In genomic region chr5:61289241-61289640, GRCh38 we compare ENCODE assay signal across 23 cellular contexts. TPM values are rescaled to one million over a fixed set of nuclear protein-coding genes. Genes with fewer than 3 reads are reported as not detected.
DNase-seq lines count a peak whose midpoint lies in the region; ATAC-seq and TF ChIP-seq lines count a peak whose summit lies in the region.
"Had no signal": no experiment of that assay in that cellular context is flagged by ENCODE, and none has a peak within 500 bp of the region (broad histone marks: within the 10 kb centered on the region; RNA-seq: fewer than 3 reads in every experiment).

No MANE protein-coding gene starts in this region.

- H3K27me3 Mint-ChIP-seq in stimulated activated memory B cell treated with anti-CD40 and anti-IgM and Interleukin-4, amounts not matched to agents 10 μg/mL and 1 μg/mL and 100 μg/mL, for 72 hours = no peaks in the 10 kb centered on the region
- H3K27me3 Mint-ChIP-seq: activated naive CD8-positive, alpha-beta T cell treated with anti-CD3 and anti-CD28 coated beads, Interleukin-2, amount 50 U/mL, for 24 hours had no signal

- H3K4me3 ChIP-seq in fibroblast of villous mesenchyme (ENCODE audit: low read depth, low read length) (no peak overlapping the region), upper lobe of right lung (no peak overlapping the region)
- H3K4me3 ChIP-seq: cardiac muscle cell, left ventricle myocardium inferior, prostate gland, transverse colon had no signal

- H3K9me3 Mint-ChIP-seq in stimulated activated memory B cell treated with anti-CD40 and anti-IgM and Interleukin-4, amounts not matched to agents 10 μg/mL and 1 μg/mL and 100 μg/mL, for 72 hours = no peaks in the 10 kb centered on the region
- H3K9me3 Mint-ChIP-seq: activated naive CD8-positive, alpha-beta T cell treated with anti-CD3 and anti-CD28 coated beads, Interleukin-2, amount 50 U/mL, for 24 hours; CD8-positive, alpha-beta T cell; stimulated activated naive B cell treated with anti-CD40 and anti-IgM and Interleukin-4, amounts not matched to agents 10 μg/mL and 1 μg/mL and 100 μg/mL, for 72 hours had no signal

- no peaks in the 10 kb centered on the region for H3K9me3 ChIP-seq in upper lobe of right lung
- H3K9me3 ChIP-seq: prostate gland had no signal

- ATAC-seq in stimulated activated memory B cell treated with anti-CD40 and anti-IgM and Interleukin-4, amounts not matched to agents 10 μg/mL and 1 μg/mL and 100 μg/mL, for 72 hours = peak; percentile 13
- ATAC-seq in upper lobe of right lung (no peak), HG03460 (IDR thresholded peaks at IDR 0.05; ENCODE audit: unreplicated experiment) (no peak)
- ATAC-seq: activated CD8-positive, alpha-beta T cell treated with anti-CD3 and anti-CD28 coated beads, Interleukin-2, amount 10 ng/mL, durations not matched to agents 7 days and 5 days; activated naive CD8-positive, alpha-beta T cell treated with anti-CD3 and anti-CD28 coated beads, Interleukin-2, amount 50 U/mL, for 24 hours; CD8-positive, alpha-beta T cell had no signal

- no peak overlapping the region for H3K27ac ChIP-seq in upper lobe of right lung
- H3K27ac ChIP-seq: cardiac muscle cell, left ventricle myocardium inferior, prostate gland, WERI-Rb-1 had no signal

- H3K4me3 Mint-ChIP-seq in stimulated activated memory B cell treated with anti-CD40 and anti-IgM and Interleukin-4, amounts not matched to agents 10 μg/mL and 1 μg/mL and 100 μg/mL, for 72 hours = no peak overlapping the region
- H3K4me3 Mint-ChIP-seq: activated CD8-positive, alpha-beta T cell treated with anti-CD3 and anti-CD28 coated beads, Interleukin-2, amount 10 ng/mL, durations not matched to agents 7 days and 5 days; activated naive CD8-positive, alpha-beta T cell treated with anti-CD3 and anti-CD28 coated beads, Interleukin-2, amount 50 U/mL, for 24 hours; CD8-positive, alpha-beta T cell; stimulated activated naive B cell treated with anti-CD40 and anti-IgM and Interleukin-4, amounts not matched to agents 10 μg/mL and 1 μg/mL and 100 μg/mL, for 72 hours had no signal

- no peaks in the 10 kb centered on the region for H3K36me3 ChIP-seq in upper lobe of right lung
- H3K36me3 ChIP-seq: cardiac muscle cell, left ventricle myocardium inferior, prostate gland, transverse colon, WERI-Rb-1 had no signal

- intact Hi-C loops in upper lobe of right lung (cut with DNase I) = no loop called here

- DNase-seq in NCI-H345 (lab: John Stamatoyannopoulos, UW) (peak; percentile 23), NCI-H345 treated with DMSO at 0.1 percent for 48 hours (lab: John Stamatoyannopoulos, UW; ENCODE audit: unreplicated experiment) (no peak), RKO (ENCODE audit: low spot score) (peak; percentile 48), fibroblast of villous mesenchyme (ENCODE audit: low read depth) (no peak), upper lobe of right lung (no peak), LoVo (ENCODE audit: low spot score) (no peak)
- DNase-seq: activated CD8-positive, alpha-beta T cell treated with anti-CD3 and anti-CD28 coated beads, Interleukin-2, amount 10 ng/mL, durations not matched to agents 7 days and 5 days; activated naive CD8-positive, alpha-beta T cell treated with anti-CD3 and anti-CD28 coated beads, Interleukin-2, amount 50 U/mL, for 24 hours; CD8-positive, alpha-beta T cell; effector memory CD4-positive, alpha-beta T cell; foreskin melanocyte; Karpas-422; left ventricle myocardium inferior; NCI-H1436 treated with DMSO at 0.1 percent for 48 hours; NCI-H524 treated with DMSO at 0.1 percent for 48 hours; stimulated activated CD4-positive, alpha-beta T cell treated with anti-CD3 and anti-CD28 coated beads, Interleukin-12 subunit alpha, Interleukin-12 subunit beta, amount 100 ng/mL, for 4 hours; stimulated activated naive B cell treated with anti-CD40 and anti-IgM and Interleukin-4, amounts not matched to agents 10 μg/mL and 1 μg/mL and 100 μg/mL, for 72 hours; transverse colon; WERI-Rb-1 had no signal

- no peak overlapping the region for H3K27ac Mint-ChIP-seq in stimulated activated memory B cell treated with anti-CD40 and anti-IgM and Interleukin-4, amounts not matched to agents 10 μg/mL and 1 μg/mL and 100 μg/mL, for 72 hours
- H3K27ac Mint-ChIP-seq: activated CD8-positive, alpha-beta T cell treated with anti-CD3 and anti-CD28 coated beads, Interleukin-2, amount 10 ng/mL, durations not matched to agents 7 days and 5 days; activated naive CD8-positive, alpha-beta T cell treated with anti-CD3 and anti-CD28 coated beads, Interleukin-2, amount 50 U/mL, for 24 hours; CD8-positive, alpha-beta T cell; stimulated activated naive B cell treated with anti-CD40 and anti-IgM and Interleukin-4, amounts not matched to agents 10 μg/mL and 1 μg/mL and 100 μg/mL, for 72 hours had no signal

- TF ChIP-seq CTCF in fibroblast of villous mesenchyme (IDR thresholded peaks at IDR 0.05; ENCODE audit: insufficient read depth, low read depth, low read length) (peak; percentile 20), upper lobe of right lung (IDR thresholded peaks at IDR 0.05) (no peak)

- H3K27me3 ChIP-seq in upper lobe of right lung = no peaks in the 10 kb centered on the region
- H3K27me3 ChIP-seq: cardiac muscle cell, transverse colon had no signal

- H3K4me1 Mint-ChIP-seq in stimulated activated memory B cell treated with anti-CD40 and anti-IgM and Interleukin-4, amounts not matched to agents 10 μg/mL and 1 μg/mL and 100 μg/mL, for 72 hours = no peaks in the 10 kb centered on the region
- H3K4me1 Mint-ChIP-seq: activated naive CD8-positive, alpha-beta T cell treated with anti-CD3 and anti-CD28 coated beads, Interleukin-2, amount 50 U/mL, for 24 hours had no signal

- H3K36me3 Mint-ChIP-seq in stimulated activated memory B cell treated with anti-CD40 and anti-IgM and Interleukin-4, amounts not matched to agents 10 μg/mL and 1 μg/mL and 100 μg/mL, for 72 hours = no peaks in the 10 kb centered on the region
- H3K36me3 Mint-ChIP-seq: CD8-positive, alpha-beta T cell; stimulated activated naive B cell treated with anti-CD40 and anti-IgM and Interleukin-4, amounts not matched to agents 10 μg/mL and 1 μg/mL and 100 μg/mL, for 72 hours had no signal

- peaks cover 7% of the 10 kb centered on the region for H3K4me1 ChIP-seq in upper lobe of right lung
- H3K4me1 ChIP-seq: left ventricle myocardium inferior, prostate gland had no signal

RNA-seq across cellular contexts. Expression of gene ZSWIM6, which starts 42.8 kb away (rescaled TPM):
- total RNA-seq in fibroblast of villous mesenchyme (9.0 and 16.4 TPM in 2 replicates), upper lobe of right lung (15.7 TPM)

Comparison
In these comparisons a context has a peak if more than half of its experiments do, and no peak if none do; other contexts are left out.
1. DNase-seq: peak in NCI-H345 (single experiment) and RKO (single experiment); none in NCI-H345 treated with DMSO at 0.1 percent for 48 hours (single experiment), fibroblast of villous mesenchyme (single experiment), upper lobe of right lung (single experiment) and LoVo (single experiment).